In genomic region chr14:101507306-101508150, GRCh38 we compare ENCODE assay signal across 20 cellular contexts. TPM values are rescaled to one million over a fixed set of nuclear protein-coding genes. Genes with fewer than 3 reads are reported as not detected.
DNase-seq lines count a peak whose midpoint lies in the region; ATAC-seq and TF ChIP-seq lines count a peak whose summit lies in the region.
"Had no signal": no experiment of that assay in that cellular context is flagged by ENCODE, and none has a peak within 500 bp of the region (broad histone marks: within the 10 kb centered on the region; RNA-seq: fewer than 3 reads in every experiment).

No MANE protein-coding gene starts in this region.

- H3K27ac ChIP-seq in WERI-Rb-1: no peak overlapping the region
- no peak overlapping the region for H3K27ac ChIP-seq in left lung
- H3K27ac ChIP-seq in stomach: no peak overlapping the region

- DNase-seq in NCI-H82 (lab: John Stamatoyannopoulos, UW) (peak; percentile 36), NCI-H82 treated with DMSO at 0.1 percent for 48 hours (lab: John Stamatoyannopoulos, UW; ENCODE audit: unreplicated experiment) (no peak), WERI-Rb-1 (peak; percentile 75), left lung (peak; percentile 19 to 42), stomach (peak; percentile 23), NOMO-1 (lab: John Stamatoyannopoulos, UW; ENCODE audit: unreplicated experiment in 2 of 2) (no peak), NCI-H226 (no peak)
- no peak for DNase-seq in stimulated activated CD4-positive, alpha-beta T cell treated with anti-CD3 and anti-CD28 coated beads, Interleukin-4, amount 100 ng/mL, for 24 hours
- DNase-seq: 8988T; activated CD4-positive, alpha-beta memory T cell treated with anti-CD3 and anti-CD28 coated beads for 36 hours; dermis blood vessel endothelial cell; NCI-H1105; NCI-H2081 treated with DMSO at 0.1 percent for 48 hours; NCI-H748 treated with DMSO at 0.1 percent for 48 hours; stimulated activated naive CD8-positive, alpha-beta T cell treated with anti-CD3 and anti-CD28 coated beads, Interleukin-15, Interleukin-2, amounts not matched to agents 100 U/mL and 50 U/mL, for 24 hours had no signal

- H3K4me3 ChIP-seq in WERI-Rb-1 (ENCODE audit: low read depth, low read length): no peak overlapping the region
- no peak overlapping the region for H3K4me3 ChIP-seq in left lung
- no peak overlapping the region for H3K4me3 ChIP-seq in stomach
- H3K4me3 ChIP-seq: gastrocnemius medialis had no signal

- H3K27me3 ChIP-seq in WERI-Rb-1 (ENCODE audit: insufficient read depth, low read depth, severe bottlenecking): no peaks in the 10 kb centered on the region
- no peaks in the 10 kb centered on the region for H3K27me3 ChIP-seq in left lung
- H3K27me3 ChIP-seq in stomach: peaks cover 0 to 6% (median 0%) of the 10 kb centered on the region in 3 donors

- no peaks in the 10 kb centered on the region for H3K4me1 ChIP-seq in left lung
- H3K4me1 ChIP-seq in stomach: no peaks in the 10 kb centered on the region
- H3K4me1 ChIP-seq: gastrocnemius medialis had no signal

- no peaks in the 10 kb centered on the region for H3K36me3 ChIP-seq in WERI-Rb-1
- H3K36me3 ChIP-seq in left lung: no peaks in the 10 kb centered on the region
- H3K36me3 ChIP-seq in stomach: no peaks in the 10 kb centered on the region
- H3K36me3 ChIP-seq: gastrocnemius medialis had no signal

- TF ChIP-seq CTCF in WERI-Rb-1 (IDR thresholded peaks at IDR 0.05; ENCODE audit: low read depth, low read length): no peak
- no peak for TF ChIP-seq CTCF in left lung (IDR thresholded peaks at IDR 0.05)
- no peak for TF ChIP-seq CTCF in stomach (IDR thresholded peaks at IDR 0.05)

- TF ChIP-seq POLR2A in stomach (IDR thresholded peaks at IDR 0.05): no peak

- no peak for TF ChIP-seq EP300 in stomach (IDR thresholded peaks at IDR 0.05)

- 76 to 82% (median 76%) methylated on average over 13 to 18 of the region's 18 CpGs for WGBS in stomach, 5 donors

- intact Hi-C loops in left lung (cut with DNase I) (no loop called here), stomach (cut with DNase I; ENCODE audit: low total_unique reads) (no loop called here)

- ATAC-seq in left lung: no peak
- ATAC-seq: activated naive CD4-positive, alpha-beta T cell treated with anti-CD3 and anti-CD28 coated beads, Interleukin-2, amount 50 U/mL, for 72 hours; stimulated activated naive CD8-positive, alpha-beta T cell treated with anti-CD3 and anti-CD28 coated beads, Interleukin-15, Interleukin-2, amounts not matched to agents 100 U/mL and 50 U/mL, for 24 hours had no signal

- H3K9me3 ChIP-seq in WERI-Rb-1 (ENCODE audit: severe bottlenecking): no peaks in the 10 kb centered on the region
- H3K9me3 ChIP-seq in left lung: no peaks in the 10 kb centered on the region
- H3K9me3 ChIP-seq in stomach: peaks cover 0 to 10% (median 4%) of the 10 kb centered on the region in 4 donors
- H3K9me3 ChIP-seq: gastrocnemius medialis had no signal

RNA-seq across cellular contexts. Expression of gene DIO3, which starts 53.8 kb away (rescaled TPM):
- total RNA-seq in left lung (under 1 TPM; 0.38 to 0.84 TPM), stomach (1 to 10 TPM in 1 of 5 donors, under 1 TPM in 2, not detected in 2; 0.29 to 1.8 (median 0.29) TPM)
- polyA plus RNA-seq in stomach: 1 to 10 TPM; 1.1 to 3.4 (median 2.9) TPM
- total RNA-seq: activated CD4-positive, alpha-beta memory T cell treated with anti-CD3 and anti-CD28 coated beads for 36 hours; activated naive CD4-positive, alpha-beta T cell treated with anti-CD3 and anti-CD28 coated beads, Interleukin-2, amount 50 U/mL, for 72 hours; dermis blood vessel endothelial cell; epithelial cell of proximal tubule; SK-MEL-5 had no signal
- polyA plus RNA-seq: BJ had no signal

Comparison
In these comparisons a context has a peak if more than half of its experiments do, and no peak if none do; other contexts are left out.
1. DNase-seq: peak in NCI-H82 (single experiment), WERI-Rb-1 (single experiment), left lung (2 of 2) and stomach (single experiment); none in NCI-H82 treated with DMSO at 0.1 percent for 48 hours (single experiment), stimulated activated CD4-positive, alpha-beta T cell treated with anti-CD3 and anti-CD28 coated beads, Interleukin-4, amount 100 ng/mL, for 24 hours (single experiment), NOMO-1 (0 of 2) and NCI-H226 (single experiment).